Comparison of ENCODE assay signal across 21 cellular contexts in the genomic region with DNA sequence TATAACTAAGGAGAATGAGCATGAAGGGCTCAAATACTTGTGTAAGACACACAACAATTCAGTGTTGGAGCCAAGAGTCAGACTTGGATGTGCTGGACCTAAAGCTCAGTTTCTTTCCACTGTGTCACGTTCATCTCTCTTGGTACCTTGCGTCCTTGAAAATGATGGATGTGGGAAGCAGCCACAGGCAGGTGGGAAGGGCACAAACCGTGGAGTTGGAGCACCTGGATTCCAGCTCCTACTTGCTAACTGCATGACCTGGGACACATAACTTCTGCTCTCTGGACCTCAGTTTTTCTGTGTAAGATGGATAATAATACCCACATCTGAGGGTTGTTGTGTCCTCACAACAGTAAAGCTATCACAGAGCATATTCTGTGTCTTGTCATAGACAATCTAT. TPM values are rescaled to one million over a fixed set of nuclear protein-coding genes. Genes with fewer than 3 reads are reported as not detected.
DNase-seq lines count a peak whose midpoint lies in the region; FAIRE-seq and TF ChIP-seq lines count a peak whose summit lies in the region.
"Had no signal": no experiment of that assay in that cellular context is flagged by ENCODE, and none has a peak within 500 bp of the region (broad histone marks: within the 10 kb centered on the region; RNA-seq: fewer than 3 reads in every experiment).

No MANE protein-coding gene starts in this region.

- no peaks in the 10 kb centered on the region for H3K9me3 Mint-ChIP-seq in dendritic cell treated with granulocyte-macrophage colony-stimulating factor and Interleukin-4, amounts not matched to agents 40 ng/mL and 50 ng/mL, for 4 days
- H3K9me3 Mint-ChIP-seq: CD4-positive, alpha-beta T cell; CD8-positive, alpha-beta T cell had no signal

- H3K4me2 ChIP-seq in osteoblast (ENCODE audit: insufficient read depth, low read length): no peak overlapping the region
- H3K4me2 ChIP-seq: A549; BLaER1 treated with 17β-estradiol and CSF1 and Interleukin-3, amounts not matched to agents 10 nM and 100 nM had no signal

- H3K4me3 Mint-ChIP-seq in dendritic cell treated with granulocyte-macrophage colony-stimulating factor and Interleukin-4, amounts not matched to agents 40 ng/mL and 50 ng/mL, for 4 days: no peak overlapping the region
- H3K4me3 Mint-ChIP-seq: B cell; CD4-positive, alpha-beta T cell; CD8-positive, alpha-beta T cell had no signal

- no peak overlapping the region for H2AFZ ChIP-seq in osteoblast (ENCODE audit: low read length)

- H3K4me3 ChIP-seq in osteoblast (ENCODE audit: insufficient read depth, low read length): no peak overlapping the region
- H3K4me3 ChIP-seq: A549; BLaER1 treated with 17β-estradiol and CSF1 and Interleukin-3, amounts not matched to agents 10 nM and 100 nM had no signal

- no peaks in the 10 kb centered on the region for H3K36me3 ChIP-seq in osteoblast (ENCODE audit: insufficient read depth, low read length)
- H3K36me3 ChIP-seq: BLaER1 treated with 17β-estradiol and CSF1 and Interleukin-3, amounts not matched to agents 10 nM and 100 nM had no signal

- no peaks in the 10 kb centered on the region for H3K79me2 ChIP-seq in osteoblast (ENCODE audit: insufficient read depth, low read length)

- TF ChIP-seq CTCF in osteoblast (IDR thresholded peaks at IDR 0.05; ENCODE audit: extremely low read depth, low read depth, low read length): no peak

- no peaks in the 10 kb centered on the region for H3K27me3 ChIP-seq in osteoblast (ENCODE audit: insufficient read depth, low read length)
- H3K27me3 ChIP-seq: BLaER1 treated with 17β-estradiol and CSF1 and Interleukin-3, amounts not matched to agents 10 nM and 100 nM had no signal

- H3K9me3 ChIP-seq in osteoblast (ENCODE audit: low read depth, low read length): no peaks in the 10 kb centered on the region
- H3K9me3 ChIP-seq: A549; BLaER1 treated with 17β-estradiol and CSF1 and Interleukin-3, amounts not matched to agents 10 nM and 100 nM; Caco-2 had no signal

- no peaks in the 10 kb centered on the region for H3K27me3 Mint-ChIP-seq in dendritic cell treated with granulocyte-macrophage colony-stimulating factor and Interleukin-4, amounts not matched to agents 40 ng/mL and 50 ng/mL, for 4 days
- H3K27me3 Mint-ChIP-seq: B cell; CD4-positive, alpha-beta T cell had no signal

- intact Hi-C loops in dendritic cell treated with granulocyte-macrophage colony-stimulating factor and Interleukin-4, amounts not matched to agents 40 ng/mL and 50 ng/mL, for 4 days (cut with micrococcal nuclease): no loop called here

- H4K20me1 ChIP-seq in osteoblast (ENCODE audit: insufficient read depth, low read length): no peaks in the 10 kb centered on the region
- H4K20me1 ChIP-seq: BLaER1 treated with 17β-estradiol and CSF1 and Interleukin-3, amounts not matched to agents 10 nM and 100 nM had no signal

- H3K4me1 Mint-ChIP-seq in dendritic cell treated with granulocyte-macrophage colony-stimulating factor and Interleukin-4, amounts not matched to agents 40 ng/mL and 50 ng/mL, for 4 days (ENCODE audit: low read depth): peaks cover 21% of the 10 kb centered on the region
- H3K4me1 Mint-ChIP-seq: B cell had no signal

- H3K36me3 Mint-ChIP-seq in dendritic cell treated with granulocyte-macrophage colony-stimulating factor and Interleukin-4, amounts not matched to agents 40 ng/mL and 50 ng/mL, for 4 days (ENCODE audit: low read depth): no peaks in the 10 kb centered on the region
- H3K36me3 Mint-ChIP-seq: CD8-positive, alpha-beta T cell had no signal

- DNase-seq in osteoblast (ENCODE audit: insufficient read length, low spot score, missing footprints) (peak; percentile 37), urothelium cell line (ENCODE audit: low spot score) (no peak), HPDE6-E6E7 (ENCODE audit: extremely low spot score) (no peak), HTR-8/SVneo (ENCODE audit: insufficient read length, low spot score) (no peak)
- DNase-seq: AML-193; Caco-2; Calu3; CD4-positive, alpha-beta T cell; CD8-positive, alpha-beta T cell; DMS79 treated with DMSO at 0.1 percent for 48 hours; GF-D8 had no signal

- H3K27ac Mint-ChIP-seq in dendritic cell treated with granulocyte-macrophage colony-stimulating factor and Interleukin-4, amounts not matched to agents 40 ng/mL and 50 ng/mL, for 4 days: peak overlapping the region; percentile 18
- H3K27ac Mint-ChIP-seq: B cell; CD4-positive, alpha-beta T cell; CD8-positive, alpha-beta T cell had no signal

- H3K4me1 ChIP-seq in osteoblast (ENCODE audit: insufficient read depth, low read length): no peaks in the 10 kb centered on the region
- H3K4me1 ChIP-seq: A549, Caco-2 had no signal

- H3K27ac ChIP-seq in osteoblast (ENCODE audit: low read depth, low read length): no peak overlapping the region
- H3K27ac ChIP-seq: 22Rv1; A549; BLaER1 treated with 17β-estradiol and CSF1 and Interleukin-3, amounts not matched to agents 10 nM and 100 nM; C4-2B had no signal

- FAIRE-seq in urothelium cell line (lab: Jason Lieb, UNC) (peak; percentile 20), HTR-8/SVneo (lab: Jason Lieb, UNC) (no peak)
- FAIRE-seq: A549, D721Med, G401.6, GM12891, GM19239 had no signal

RNA-seq across cellular contexts. Expression of a gene that starts 53.1 kb away (rescaled TPM):
- total RNA-seq in osteoblast: 167 and 170 TPM in 2 replicates
